18 cellular contexts compared by ENCODE assay signal in the genomic region with DNA sequence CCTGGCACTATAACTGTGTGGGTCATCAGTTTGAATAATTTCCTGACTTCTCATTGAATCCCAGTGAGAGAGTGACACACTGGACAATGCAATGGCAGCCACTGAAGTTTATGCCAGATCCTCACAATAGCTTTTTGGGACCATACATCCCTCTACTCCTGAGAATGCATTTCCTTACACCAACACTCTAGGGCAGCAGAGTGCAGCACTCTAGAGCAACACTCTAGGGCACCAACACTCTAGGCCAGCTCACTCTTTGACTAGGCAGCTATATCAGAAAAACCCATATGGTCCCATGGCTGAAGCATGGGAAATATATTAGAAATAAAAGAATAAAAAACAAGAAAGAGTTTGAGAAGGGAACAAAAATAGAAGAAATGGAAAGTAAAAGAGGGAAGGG.
DNase-seq lines count a peak whose midpoint lies in the region; ATAC-seq and TF ChIP-seq lines count a peak whose summit lies in the region.
"Had no signal": no experiment of that assay in that cellular context is flagged by ENCODE, and none has a peak within 500 bp of the region (broad histone marks: within the 10 kb centered on the region; RNA-seq: fewer than 3 reads in every experiment).

No MANE protein-coding gene starts in this region.

- no peaks in the 10 kb centered on the region for H3F3A ChIP-seq in PC-3 (ENCODE audit: low read length, unreplicated experiment)

- TF ChIP-seq CTCF in PC-3 (conservative IDR thresholded peaks at IDR 0.05; ENCODE audit: low read depth, low read length) (peak; percentile 60), choroid plexus epithelial cell (conservative IDR thresholded peaks at IDR 0.05; ENCODE audit: low read depth, low read length) (peak; percentile 54)

- H3K9me2 ChIP-seq in PC-3 (replicated peaks; ENCODE audit: low read length): no peaks in the 10 kb centered on the region

- POLR2A ChIA-PET in PC-3 (lab: Charles Lee; ENCODE audit: unreplicated experiment): no interaction called here

- CTCF ChIA-PET in PC-3 (lab: Charles Lee): interaction anchor here (0.5 to 1.6 kb wide), 5 partner anchors 117 to 886 kb away, joined by 3 to 10 read pairs (median 5); no protein-coding TSS in a partner anchor

- no peak overlapping the region for H3K4me2 ChIP-seq in PC-3 (ENCODE audit: low read length)

- ATAC-seq in PC-3 (peak; percentile 72), HG03097 (IDR thresholded peaks at IDR 0.05; ENCODE audit: low FRiP score, unreplicated experiment) (no peak)
- ATAC-seq: HCT116 had no signal

- no peaks in the 10 kb centered on the region for H4K20me1 ChIP-seq in PC-3 (ENCODE audit: low read length)

- H3K27me3 ChIP-seq in PC-3 (ENCODE audit: low read length): no peaks in the 10 kb centered on the region

- H2AFZ ChIP-seq in PC-3 (ENCODE audit: low read length): no peak overlapping the region

- intact Hi-C loops in PC-3 (cut with micrococcal nuclease): loop anchor here (2.0 kb wide), 1 partner anchor 421 kb away; no protein-coding TSS in a partner anchor

- no peak overlapping the region for H3K27ac ChIP-seq in PC-3 (ENCODE audit: low read length)
- H3K27ac ChIP-seq: 22Rv1, thoracic aorta had no signal

- no peaks in the 10 kb centered on the region for H3K36me3 ChIP-seq in PC-3 (ENCODE audit: low read depth, low read length)
- H3K36me3 ChIP-seq: thoracic aorta had no signal

- H3K9ac ChIP-seq in PC-3 (ENCODE audit: low read length): no peak overlapping the region

- H3K4me3 ChIP-seq in PC-3 (ENCODE audit: low read length) (no peak overlapping the region), choroid plexus epithelial cell (ENCODE audit: low read depth, low read length) (no peak overlapping the region)
- H3K4me3 ChIP-seq: thoracic aorta had no signal

- no peaks in the 10 kb centered on the region for H3K79me2 ChIP-seq in PC-3 (ENCODE audit: low read length)

- H3K9me3 ChIP-seq in PC-3 (ENCODE audit: low read length): no peaks in the 10 kb centered on the region
- H3K9me3 ChIP-seq: thoracic aorta had no signal

- DNase-seq in DMS 273 (lab: John Stamatoyannopoulos, UW; ENCODE audit: unreplicated experiment) (peak; percentile 9), DMS 273 treated with DMSO at 0.1 percent for 48 hours (lab: John Stamatoyannopoulos, UW) (no peak), PC-3 (peak; percentile 50), choroid plexus epithelial cell (ENCODE audit: low read depth) (peak; percentile 49), lung microvascular endothelial cell (ENCODE audit: low read depth in 2 of 2) (peak; percentile 12 to 16), HPDE6-E6E7 (ENCODE audit: extremely low spot score) (no peak)
- DNase-seq in activated effector memory CD4-positive, alpha-beta T cell treated with Interleukin-2 at 50 U/mL for 16 hours: no peak
- DNase-seq: activated CD4-positive, alpha-beta memory T cell treated with anti-CD3 and anti-CD28 coated beads, Interleukin-2, amount 10 ng/mL, durations not matched to agents 7 days and 5 days; activated gamma-delta T cell; caudate nucleus; CD8-positive, alpha-beta memory T cell; NCI-H226; posterior cingulate gyrus; T-helper 9 cell had no signal

- H3K4me1 ChIP-seq in PC-3 (ENCODE audit: insufficient read depth, low read length): no peaks in the 10 kb centered on the region

- no TSS peak for BruUV-seq in PC-3 (replicated peaks; lab: Mats Ljungman, UMichigan)

Comparison
In these comparisons a context has a peak if more than half of its experiments do, and no peak if none do; other contexts are left out.
1. DNase-seq: peak in DMS 273 (single experiment), PC-3 (single experiment), choroid plexus epithelial cell (single experiment) and lung microvascular endothelial cell (2 of 2); none in DMS 273 treated with DMSO at 0.1 percent for 48 hours (single experiment), HPDE6-E6E7 (single experiment) and activated effector memory CD4-positive, alpha-beta T cell treated with Interleukin-2 at 50 U/mL for 16 hours (single experiment).